Comparison of ENCODE assay signal across 1 cellular context in the genomic region with DNA sequence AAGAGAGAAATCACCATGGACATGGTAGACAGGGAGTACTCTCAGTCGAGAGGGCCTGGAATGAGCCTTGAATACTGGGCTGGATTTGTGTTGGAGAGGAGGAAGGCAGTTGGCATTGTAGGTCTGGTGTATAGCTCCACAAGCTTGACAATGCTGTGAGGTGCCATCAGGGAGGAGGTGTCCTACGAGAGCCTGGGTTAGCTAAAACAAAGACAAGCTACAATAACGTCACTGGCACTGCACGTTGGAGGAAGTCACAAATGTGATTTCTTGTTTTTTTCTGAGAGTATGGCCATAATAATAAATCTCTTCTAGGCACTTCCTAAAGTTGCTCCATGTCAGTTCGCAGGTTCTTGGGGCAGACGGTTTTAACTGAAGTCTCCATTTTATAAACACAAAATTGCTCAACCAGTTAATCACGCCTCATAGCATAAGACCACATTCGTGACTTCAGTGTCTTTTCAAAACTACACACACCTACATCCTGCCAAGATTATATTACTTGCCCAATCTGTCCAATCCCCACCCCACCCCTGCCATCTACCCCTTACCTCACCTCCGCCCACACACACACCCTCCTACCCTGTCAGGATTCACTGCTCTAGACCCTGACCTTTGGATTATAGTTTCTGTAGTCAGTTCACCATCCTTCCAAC.
TF ChIP-seq lines count a peak whose summit lies in the region.

No MANE protein-coding gene starts in this region.

TF ChIP-seq in GM12878, 131 proteins besides CTCF, POLR2A, EP300 and RAD21 (continued from another document and continues in another):
- TF ChIP-seq, protein P1, sequence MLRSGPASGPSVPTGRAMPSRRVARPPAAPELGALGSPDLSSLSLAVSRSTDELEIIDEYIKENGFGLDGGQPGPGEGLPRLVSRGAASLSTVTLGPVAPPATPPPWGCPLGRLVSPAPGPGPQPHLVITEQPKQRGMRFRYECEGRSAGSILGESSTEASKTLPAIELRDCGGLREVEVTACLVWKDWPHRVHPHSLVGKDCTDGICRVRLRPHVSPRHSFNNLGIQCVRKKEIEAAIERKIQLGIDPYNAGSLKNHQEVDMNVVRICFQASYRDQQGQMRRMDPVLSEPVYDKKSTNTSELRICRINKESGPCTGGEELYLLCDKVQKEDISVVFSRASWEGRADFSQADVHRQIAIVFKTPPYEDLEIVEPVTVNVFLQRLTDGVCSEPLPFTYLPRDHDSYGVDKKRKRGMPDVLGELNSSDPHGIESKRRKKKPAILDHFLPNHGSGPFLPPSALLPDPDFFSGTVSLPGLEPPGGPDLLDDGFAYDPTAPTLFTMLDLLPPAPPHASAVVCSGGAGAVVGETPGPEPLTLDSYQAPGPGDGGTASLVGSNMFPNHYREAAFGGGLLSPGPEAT (IDR thresholded peaks at IDR 0.05; ENCODE audit: low read depth): no peak
- TF ChIP-seq KLF5 (IDR thresholded peaks at IDR 0.05; ENCODE audit: partially characterized antibody) (no peak), DPF2 (IDR thresholded peaks at IDR 0.05) (no peak), ZNF384 (IDR thresholded peaks at IDR 0.05; ENCODE audit: borderline replicate concordance, low read depth, low read length) (no peak), RAD51 (IDR thresholded peaks at IDR 0.05) (no peak), ZNF217 (IDR thresholded peaks at IDR 0.05) (no peak), BACH1 (IDR thresholded peaks at IDR 0.05; ENCODE audit: borderline replicate concordance) (no peak), ZZZ3 (IDR thresholded peaks at IDR 0.05; ENCODE audit: control insufficient read depth, insufficient read length, low read depth) (no peak), RCOR1 (conservative IDR thresholded peaks at IDR 0.05; ENCODE audit: low read depth, low read length) (no peak), TCF3 (IDR thresholded peaks at IDR 0.05; ENCODE audit: borderline replicate concordance, insufficient read depth, low read depth, low read length) (no peak), CREM (IDR thresholded peaks at IDR 0.05; ENCODE audit: low read depth) (peak; percentile 63; the same call in 1 of the 2 replicates), ZNF274 (IDR thresholded peaks at IDR 0.05; ENCODE audit: insufficient read depth, insufficient read length) (no peak), SP1 (IDR thresholded peaks at IDR 0.05; ENCODE audit: low read depth, low read length) (peak; percentile 10), IKZF1 (conservative IDR thresholded peaks at IDR 0.05) (peak; percentile 48), HDAC2 (IDR thresholded peaks at IDR 0.05) (no peak), PML (IDR thresholded peaks at IDR 0.05; ENCODE audit: low read length) (peak; percentile 63; the same call in 1 of the 2 replicates), RUNX3 (IDR thresholded peaks at IDR 0.05; ENCODE audit: low read length) (peak; percentile 88), SMAD1 (IDR thresholded peaks at IDR 0.05; ENCODE audit: low read depth, partially characterized antibody) (no peak), NR2C1 (IDR thresholded peaks at IDR 0.05) (no peak), MEF2A (IDR thresholded peaks at IDR 0.05; ENCODE audit: insufficient read depth, low read depth, low read length) (peak; percentile 24; the same call in 1 of the 2 replicates), MYB (IDR thresholded peaks at IDR 0.05; ENCODE audit: borderline replicate concordance, low read depth, low read length) (no peak), SPI1 (IDR thresholded peaks at IDR 0.05; ENCODE audit: borderline replicate concordance, insufficient read depth, low read depth, low read length) (peak; percentile 30; the same call in 1 of the 2 replicates), PAX8 (IDR thresholded peaks at IDR 0.05) (no peak), WRNIP1 (IDR thresholded peaks at IDR 0.05; ENCODE audit: borderline replicate concordance, low read depth, low read length) (0 out of 2 replicates have a peak, but pooled peaks have one; percentile 70), SRF (IDR thresholded peaks at IDR 0.05; ENCODE audit: low read depth in 2 of 2, low read length in 2 of 2) (no peak), ZNF207 (IDR thresholded peaks at IDR 0.05; ENCODE audit: borderline replicate concordance) (no peak)
- TF ChIP-seq, protein P2, sequence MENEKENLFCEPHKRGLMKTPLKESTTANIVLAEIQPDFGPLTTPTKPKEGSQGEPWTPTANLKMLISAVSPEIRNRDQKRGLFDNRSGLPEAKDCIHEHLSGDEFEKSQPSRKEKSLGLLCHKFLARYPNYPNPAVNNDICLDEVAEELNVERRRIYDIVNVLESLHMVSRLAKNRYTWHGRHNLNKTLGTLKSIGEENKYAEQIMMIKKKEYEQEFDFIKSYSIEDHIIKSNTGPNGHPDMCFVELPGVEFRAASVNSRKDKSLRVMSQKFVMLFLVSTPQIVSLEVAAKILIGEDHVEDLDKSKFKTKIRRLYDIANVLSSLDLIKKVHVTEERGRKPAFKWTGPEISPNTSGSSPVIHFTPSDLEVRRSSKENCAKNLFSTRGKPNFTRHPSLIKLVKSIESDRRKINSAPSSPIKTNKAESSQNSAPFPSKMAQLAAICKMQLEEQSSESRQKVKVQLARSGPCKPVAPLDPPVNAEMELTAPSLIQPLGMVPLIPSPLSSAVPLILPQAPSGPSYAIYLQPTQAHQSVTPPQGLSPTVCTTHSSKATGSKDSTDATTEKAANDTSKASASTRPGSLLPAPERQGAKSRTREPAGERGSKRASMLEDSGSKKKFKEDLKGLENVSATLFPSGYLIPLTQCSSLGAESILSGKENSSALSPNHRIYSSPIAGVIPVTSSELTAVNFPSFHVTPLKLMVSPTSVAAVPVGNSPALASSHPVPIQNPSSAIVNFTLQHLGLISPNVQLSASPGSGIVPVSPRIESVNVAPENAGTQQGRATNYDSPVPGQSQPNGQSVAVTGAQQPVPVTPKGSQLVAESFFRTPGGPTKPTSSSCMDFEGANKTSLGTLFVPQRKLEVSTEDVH (IDR thresholded peaks at IDR 0.05; ENCODE audit: low read depth, partially characterized antibody): no peak
- TF ChIP-seq, protein P3, sequence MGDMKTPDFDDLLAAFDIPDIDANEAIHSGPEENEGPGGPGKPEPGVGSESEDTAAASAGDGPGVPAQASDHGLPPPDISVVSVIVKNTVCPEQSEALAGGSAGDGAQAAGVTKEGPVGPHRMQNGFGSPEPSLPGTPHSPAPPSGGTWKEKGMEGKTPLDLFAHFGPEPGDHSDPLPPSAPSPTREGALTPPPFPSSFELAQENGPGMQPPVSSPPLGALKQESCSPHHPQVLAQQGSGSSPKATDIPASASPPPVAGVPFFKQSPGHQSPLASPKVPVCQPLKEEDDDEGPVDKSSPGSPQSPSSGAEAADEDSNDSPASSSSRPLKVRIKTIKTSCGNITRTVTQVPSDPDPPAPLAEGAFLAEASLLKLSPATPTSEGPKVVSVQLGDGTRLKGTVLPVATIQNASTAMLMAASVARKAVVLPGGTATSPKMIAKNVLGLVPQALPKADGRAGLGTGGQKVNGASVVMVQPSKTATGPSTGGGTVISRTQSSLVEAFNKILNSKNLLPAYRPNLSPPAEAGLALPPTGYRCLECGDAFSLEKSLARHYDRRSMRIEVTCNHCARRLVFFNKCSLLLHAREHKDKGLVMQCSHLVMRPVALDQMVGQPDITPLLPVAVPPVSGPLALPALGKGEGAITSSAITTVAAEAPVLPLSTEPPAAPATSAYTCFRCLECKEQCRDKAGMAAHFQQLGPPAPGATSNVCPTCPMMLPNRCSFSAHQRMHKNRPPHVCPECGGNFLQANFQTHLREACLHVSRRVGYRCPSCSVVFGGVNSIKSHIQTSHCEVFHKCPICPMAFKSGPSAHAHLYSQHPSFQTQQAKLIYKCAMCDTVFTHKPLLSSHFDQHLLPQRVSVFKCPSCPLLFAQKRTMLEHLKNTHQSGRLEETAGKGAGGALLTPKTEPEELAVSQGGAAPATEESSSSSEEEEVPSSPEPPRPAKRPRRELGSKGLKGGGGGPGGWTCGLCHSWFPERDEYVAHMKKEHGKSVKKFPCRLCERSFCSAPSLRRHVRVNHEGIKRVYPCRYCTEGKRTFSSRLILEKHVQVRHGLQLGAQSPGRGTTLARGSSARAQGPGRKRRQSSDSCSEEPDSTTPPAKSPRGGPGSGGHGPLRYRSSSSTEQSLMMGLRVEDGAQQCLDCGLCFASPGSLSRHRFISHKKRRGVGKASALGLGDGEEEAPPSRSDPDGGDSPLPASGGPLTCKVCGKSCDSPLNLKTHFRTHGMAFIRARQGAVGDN (IDR thresholded peaks at IDR 0.05): peak; percentile 37; the same call in 1 of the 2 replicates
- TF ChIP-seq, protein P4, sequence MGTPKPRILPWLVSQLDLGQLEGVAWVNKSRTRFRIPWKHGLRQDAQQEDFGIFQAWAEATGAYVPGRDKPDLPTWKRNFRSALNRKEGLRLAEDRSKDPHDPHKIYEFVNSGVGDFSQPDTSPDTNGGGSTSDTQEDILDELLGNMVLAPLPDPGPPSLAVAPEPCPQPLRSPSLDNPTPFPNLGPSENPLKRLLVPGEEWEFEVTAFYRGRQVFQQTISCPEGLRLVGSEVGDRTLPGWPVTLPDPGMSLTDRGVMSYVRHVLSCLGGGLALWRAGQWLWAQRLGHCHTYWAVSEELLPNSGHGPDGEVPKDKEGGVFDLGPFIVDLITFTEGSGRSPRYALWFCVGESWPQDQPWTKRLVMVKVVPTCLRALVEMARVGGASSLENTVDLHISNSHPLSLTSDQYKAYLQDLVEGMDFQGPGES (IDR thresholded peaks at IDR 0.05): no peak
- TF ChIP-seq, protein P5, sequence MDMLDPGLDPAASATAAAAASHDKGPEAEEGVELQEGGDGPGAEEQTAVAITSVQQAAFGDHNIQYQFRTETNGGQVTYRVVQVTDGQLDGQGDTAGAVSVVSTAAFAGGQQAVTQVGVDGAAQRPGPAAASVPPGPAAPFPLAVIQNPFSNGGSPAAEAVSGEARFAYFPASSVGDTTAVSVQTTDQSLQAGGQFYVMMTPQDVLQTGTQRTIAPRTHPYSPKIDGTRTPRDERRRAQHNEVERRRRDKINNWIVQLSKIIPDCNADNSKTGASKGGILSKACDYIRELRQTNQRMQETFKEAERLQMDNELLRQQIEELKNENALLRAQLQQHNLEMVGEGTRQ (IDR thresholded peaks at IDR 0.05; ENCODE audit: borderline replicate concordance, low read depth, low read length): no peak
- TF ChIP-seq, protein P6, sequence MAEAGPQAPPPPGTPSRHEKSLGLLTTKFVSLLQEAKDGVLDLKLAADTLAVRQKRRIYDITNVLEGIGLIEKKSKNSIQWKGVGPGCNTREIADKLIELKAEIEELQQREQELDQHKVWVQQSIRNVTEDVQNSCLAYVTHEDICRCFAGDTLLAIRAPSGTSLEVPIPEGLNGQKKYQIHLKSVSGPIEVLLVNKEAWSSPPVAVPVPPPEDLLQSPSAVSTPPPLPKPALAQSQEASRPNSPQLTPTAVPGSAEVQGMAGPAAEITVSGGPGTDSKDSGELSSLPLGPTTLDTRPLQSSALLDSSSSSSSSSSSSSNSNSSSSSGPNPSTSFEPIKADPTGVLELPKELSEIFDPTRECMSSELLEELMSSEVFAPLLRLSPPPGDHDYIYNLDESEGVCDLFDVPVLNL (IDR thresholded peaks at IDR 0.05; ENCODE audit: low read depth, low read length): no peak
- TF ChIP-seq, protein P7, sequence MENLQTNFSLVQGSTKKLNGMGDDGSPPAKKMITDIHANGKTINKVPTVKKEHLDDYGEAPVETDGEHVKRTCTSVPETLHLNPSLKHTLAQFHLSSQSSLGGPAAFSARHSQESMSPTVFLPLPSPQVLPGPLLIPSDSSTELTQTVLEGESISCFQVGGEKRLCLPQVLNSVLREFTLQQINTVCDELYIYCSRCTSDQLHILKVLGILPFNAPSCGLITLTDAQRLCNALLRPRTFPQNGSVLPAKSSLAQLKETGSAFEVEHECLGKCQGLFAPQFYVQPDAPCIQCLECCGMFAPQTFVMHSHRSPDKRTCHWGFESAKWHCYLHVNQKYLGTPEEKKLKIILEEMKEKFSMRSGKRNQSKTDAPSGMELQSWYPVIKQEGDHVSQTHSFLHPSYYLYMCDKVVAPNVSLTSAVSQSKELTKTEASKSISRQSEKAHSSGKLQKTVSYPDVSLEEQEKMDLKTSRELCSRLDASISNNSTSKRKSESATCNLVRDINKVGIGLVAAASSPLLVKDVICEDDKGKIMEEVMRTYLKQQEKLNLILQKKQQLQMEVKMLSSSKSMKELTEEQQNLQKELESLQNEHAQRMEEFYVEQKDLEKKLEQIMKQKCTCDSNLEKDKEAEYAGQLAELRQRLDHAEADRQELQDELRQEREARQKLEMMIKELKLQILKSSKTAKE (IDR thresholded peaks at IDR 0.05; ENCODE audit: low read depth, poor library complexity, severe bottlenecking): no peak
- TF ChIP-seq, protein P8, sequence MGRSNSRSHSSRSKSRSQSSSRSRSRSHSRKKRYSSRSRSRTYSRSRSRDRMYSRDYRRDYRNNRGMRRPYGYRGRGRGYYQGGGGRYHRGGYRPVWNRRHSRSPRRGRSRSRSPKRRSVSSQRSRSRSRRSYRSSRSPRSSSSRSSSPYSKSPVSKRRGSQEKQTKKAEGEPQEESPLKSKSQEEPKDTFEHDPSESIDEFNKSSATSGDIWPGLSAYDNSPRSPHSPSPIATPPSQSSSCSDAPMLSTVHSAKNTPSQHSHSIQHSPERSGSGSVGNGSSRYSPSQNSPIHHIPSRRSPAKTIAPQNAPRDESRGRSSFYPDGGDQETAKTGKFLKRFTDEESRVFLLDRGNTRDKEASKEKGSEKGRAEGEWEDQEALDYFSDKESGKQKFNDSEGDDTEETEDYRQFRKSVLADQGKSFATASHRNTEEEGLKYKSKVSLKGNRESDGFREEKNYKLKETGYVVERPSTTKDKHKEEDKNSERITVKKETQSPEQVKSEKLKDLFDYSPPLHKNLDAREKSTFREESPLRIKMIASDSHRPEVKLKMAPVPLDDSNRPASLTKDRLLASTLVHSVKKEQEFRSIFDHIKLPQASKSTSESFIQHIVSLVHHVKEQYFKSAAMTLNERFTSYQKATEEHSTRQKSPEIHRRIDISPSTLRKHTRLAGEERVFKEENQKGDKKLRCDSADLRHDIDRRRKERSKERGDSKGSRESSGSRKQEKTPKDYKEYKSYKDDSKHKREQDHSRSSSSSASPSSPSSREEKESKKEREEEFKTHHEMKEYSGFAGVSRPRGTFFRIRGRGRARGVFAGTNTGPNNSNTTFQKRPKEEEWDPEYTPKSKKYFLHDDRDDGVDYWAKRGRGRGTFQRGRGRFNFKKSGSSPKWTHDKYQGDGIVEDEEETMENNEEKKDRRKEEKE (IDR thresholded peaks at IDR 0.05): no peak
